Comparison of ENCODE assay signal across 8 cellular contexts in the genomic region with DNA sequence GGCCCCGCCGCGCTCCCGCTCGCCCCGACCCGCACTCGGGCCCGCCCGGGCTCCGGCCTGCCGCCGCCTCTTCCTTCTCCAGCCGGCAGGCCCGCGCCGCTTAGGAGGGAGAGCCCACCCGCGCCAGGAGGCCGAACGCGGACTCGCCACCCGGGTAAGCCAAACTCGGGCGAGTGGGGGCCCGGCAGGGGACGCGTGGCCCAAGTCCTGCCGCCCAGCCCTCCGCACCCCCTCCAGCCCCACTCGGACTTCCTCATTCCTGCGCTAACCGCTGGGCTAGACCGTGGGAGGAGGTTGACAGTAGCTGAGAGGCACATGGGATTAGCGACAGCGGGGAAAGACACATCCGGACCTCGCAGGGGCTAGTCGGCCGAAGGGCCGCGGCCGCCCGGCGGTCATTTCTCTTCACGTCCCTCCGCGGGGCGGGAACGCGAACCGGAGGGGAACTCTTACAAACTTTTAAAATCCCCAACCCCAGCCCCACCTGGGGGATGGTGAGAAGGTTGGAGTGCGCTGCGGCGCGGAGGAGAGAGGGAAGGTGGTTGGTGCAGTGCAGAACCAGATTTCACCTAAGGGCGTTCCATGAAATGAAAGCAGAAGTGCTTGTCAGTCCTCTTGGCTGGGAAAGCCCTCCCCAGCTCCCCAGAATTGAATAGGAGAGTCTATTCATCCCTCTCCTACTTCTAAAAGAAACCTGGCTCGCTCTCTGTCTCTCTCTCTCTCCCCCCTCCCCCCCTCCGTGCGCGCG. TPM values are rescaled to one million over a fixed set of nuclear protein-coding genes. Genes with fewer than 3 reads are reported as not detected.
A peak's percentile ranks its signal among the peaks of the same experiment; 100 is the strongest.
DNase-seq lines count a peak whose midpoint lies in the region; ATAC-seq and TF ChIP-seq lines count a peak whose summit lies in the region.

No MANE protein-coding gene starts in this region.

- intact Hi-C loops in lower leg skin (cut with DNase I; ENCODE audit: low total_unique reads), result loop anchor here (5.0 kb wide), 1 partner anchor 325 kb away; the partner anchor contains the start of gene UBE2D3

- no peak for TF ChIP-seq POLR2A in lower leg skin (IDR thresholded peaks at IDR 0.05)

- H3K4me3 ChIP-seq in lower leg skin (ENCODE audit: low read depth, poor library complexity, severe bottlenecking), result peak overlapping the region; percentile 89

- TF ChIP-seq CTCF in lower leg skin (IDR thresholded peaks at IDR 0.05), result no peak

- ATAC-seq in GM18873 (IDR thresholded peaks at IDR 0.05; ENCODE audit: low FRiP score, unreplicated experiment), result peak; percentile 36
- ATAC-seq in HG03103 (IDR thresholded peaks at IDR 0.05; ENCODE audit: low read depth, unreplicated experiment), result peak; percentile 34

- 0% methylated on average over 28 to 41 of the region's 63 CpGs for WGBS in lower leg skin, 2 donors

- DNase-seq in AG08395 (ENCODE audit: low spot score) (peak; percentile 80), NCI-H446 treated with DMSO at 0.1 percent for 48 hours (lab: John Stamatoyannopoulos, UW) (peak; percentile 53), dermis microvascular lymphatic vessel endothelial cell (ENCODE audit: low read depth in 2 of 2) (peak; percentile 57 to 77), lower leg skin (ENCODE audit: low spot score in 2 of 2) (peak; percentile 77 to 95)
- peak; percentile 44 to 48 for DNase-seq in activated CD4-positive, alpha-beta T cell treated with anti-CD3 and anti-CD28 coated beads, Interleukin-2, amount 50 U/mL, for 24 hours (ENCODE audit: low read depth in 1 of 2, low spot score in 1 of 2)
- DNase-seq in stimulated activated CD4-positive, alpha-beta T cell treated with anti-CD3 and anti-CD28 coated beads, TNF-alpha, amount 100 ng/mL, for 1 hour (ENCODE audit: low read depth in 3 of 3, low spot score in 1 of 3), result peak; percentile 21 to 57 (median 29)

RNA-seq across cellular contexts. Expression of gene NFKB1, which starts 0.7 kb away (rescaled TPM):
- total RNA-seq in dermis microvascular lymphatic vessel endothelial cell (43.5 and 59.3 TPM in 2 replicates), lower leg skin (10 to 100 TPM; 37.9 to 45.5 (median 43.4) TPM)

Comparison
In these comparisons a context has a peak if more than half of its experiments do, and no peak if none do; other contexts are left out.
1. Peak in every context shown above with its lines: DNase-seq, ATAC-seq and H3K4me3 ChIP-seq.
2. DNase-seq: peak in every context shown above with its lines; median percentile 86 in lower leg skin; 80 in AG08395; 67 in dermis microvascular lymphatic vessel endothelial cell; 53 in NCI-H446 treated with DMSO at 0.1 percent for 48 hours; 46 in activated CD4-positive, alpha-beta T cell treated with anti-CD3 and anti-CD28 coated beads, Interleukin-2, amount 50 U/mL, for 24 hours; 29 in stimulated activated CD4-positive, alpha-beta T cell treated with anti-CD3 and anti-CD28 coated beads, TNF-alpha, amount 100 ng/mL, for 1 hour.